In the genomic region with DNA sequence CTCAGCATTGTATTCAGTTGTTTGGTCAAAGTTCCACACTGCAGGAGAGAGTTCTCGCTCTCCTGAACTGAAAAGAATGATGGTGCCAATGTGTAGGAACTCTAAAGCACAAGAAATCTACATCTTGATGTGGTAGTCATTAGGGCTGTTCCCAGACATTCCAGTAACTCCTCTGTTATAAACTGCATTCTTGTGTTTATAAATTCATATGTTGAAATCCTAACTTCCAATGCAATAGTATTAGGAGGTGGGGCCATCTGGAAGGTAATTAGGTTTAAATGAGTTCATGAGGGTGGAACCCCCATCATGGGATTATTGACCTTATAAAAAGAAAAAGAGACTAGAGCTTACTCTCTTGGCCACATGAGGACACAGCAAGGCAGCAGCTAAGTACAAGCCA, we compare ENCODE assay signal across 1 cellular context.
TF ChIP-seq lines count a peak whose summit lies in the region.

No MANE protein-coding gene starts in this region.

TF ChIP-seq in IMR-90, 13 proteins besides CTCF, POLR2A, EP300 and RAD21 (continued from another document):
- 0 out of 2 replicates have a peak, but pooled peaks have one; percentile 14 for TF ChIP-seq CEBPB (IDR thresholded peaks at IDR 0.05; ENCODE audit: low read depth, low read length)
